Comparison of ENCODE assay signal across 16 cellular contexts in genomic region chr6:109678240-109678639, GRCh38. TPM values are rescaled to one million over a fixed set of nuclear protein-coding genes. Genes with fewer than 3 reads are reported as not detected.
DNase-seq lines count a peak whose midpoint lies in the region; ATAC-seq, FAIRE-seq and TF ChIP-seq lines count a peak whose summit lies in the region.
"Had no signal": no experiment of that assay in that cellular context is flagged by ENCODE, and none has a peak within 500 bp of the region (broad histone marks: within the 10 kb centered on the region; RNA-seq: fewer than 3 reads in every experiment).

No MANE protein-coding gene starts in this region.

- H3K4me2 ChIP-seq in hepatocyte (peak overlapping the region; percentile 74), smooth muscle cell (peak overlapping the region; percentile 83)
- H3K4me2 ChIP-seq: BLaER1 treated with 17β-estradiol and CSF1 and Interleukin-3, amounts not matched to agents 10 nM and 100 nM had no signal

- no peaks in the 10 kb centered on the region for H3F3A ChIP-seq in smooth muscle cell (ENCODE audit: low read depth)

- H3K4me3 ChIP-seq in HUES64 (ENCODE audit: low read length) (peak overlapping the region; percentile 51), hepatocyte (no peak overlapping the region), smooth muscle cell (no peak overlapping the region), pancreas (no peak overlapping the region)
- H3K4me3 ChIP-seq: A549; BLaER1 treated with 17β-estradiol and CSF1 and Interleukin-3, amounts not matched to agents 10 nM and 100 nM; MG63 had no signal

- H3K27me3 ChIP-seq in HUES64 (ENCODE audit: insufficient read depth, low read length): no peaks in the 10 kb centered on the region
- no peaks in the 10 kb centered on the region for H3K27me3 ChIP-seq in hepatocyte
- no peaks in the 10 kb centered on the region for H3K27me3 ChIP-seq in smooth muscle cell (ENCODE audit: low read depth)
- H3K27me3 ChIP-seq in pancreas: no peaks in the 10 kb centered on the region
- H3K27me3 ChIP-seq: BLaER1 treated with 17β-estradiol and CSF1 and Interleukin-3, amounts not matched to agents 10 nM and 100 nM; MG63 had no signal

- H3K9ac ChIP-seq in HUES64 (ENCODE audit: low read depth, low read length): peak overlapping the region; percentile 77; the same call in 1 of the 2 replicates
- no peak overlapping the region for H3K9ac ChIP-seq in smooth muscle cell (ENCODE audit: low read depth)
- H3K9ac ChIP-seq: BLaER1 treated with 17β-estradiol and CSF1 and Interleukin-3, amounts not matched to agents 10 nM and 100 nM had no signal

- H3K9me3 ChIP-seq in HUES64 (ENCODE audit: insufficient read depth, low read depth, low read length): peaks cover 3% of the 10 kb centered on the region; the same call in 1 of the 2 replicates
- no peaks in the 10 kb centered on the region for H3K9me3 ChIP-seq in hepatocyte (ENCODE audit: low read depth)
- H3K9me3 ChIP-seq in smooth muscle cell (replicated peaks; ENCODE audit: low read depth): no peaks in the 10 kb centered on the region
- no peaks in the 10 kb centered on the region for H3K9me3 ChIP-seq in pancreas
- H3K9me3 ChIP-seq: A549, MG63 had no signal

- no peak overlapping the region for H2AFZ ChIP-seq in hepatocyte
- H2AFZ ChIP-seq in smooth muscle cell (ENCODE audit: low read depth): peak overlapping the region; percentile 89

- intact Hi-C loops in pancreas (cut with DNase I): no loop called here

- H4K20me1 ChIP-seq in hepatocyte (ENCODE audit: insufficient read depth, poor library complexity, severe bottlenecking): no peaks in the 10 kb centered on the region
- no peaks in the 10 kb centered on the region for H4K20me1 ChIP-seq in smooth muscle cell (ENCODE audit: low read depth)
- H4K20me1 ChIP-seq: BLaER1 treated with 17β-estradiol and CSF1 and Interleukin-3, amounts not matched to agents 10 nM and 100 nM had no signal

- no peaks in the 10 kb centered on the region for H3K9me2 ChIP-seq in hepatocyte (replicated peaks; ENCODE audit: insufficient read depth)

- ATAC-seq in pancreas: no peak
- ATAC-seq: A549 had no signal

- H3K27ac ChIP-seq in HUES64 (ENCODE audit: low read depth, low read length) (no peak overlapping the region), hepatocyte (no peak overlapping the region), smooth muscle cell (ENCODE audit: low read depth) (peak overlapping the region; percentile 89), pancreas (no peak overlapping the region)
- H3K27ac ChIP-seq: A549; BLaER1 treated with 17β-estradiol and CSF1 and Interleukin-3, amounts not matched to agents 10 nM and 100 nM had no signal

- H3K4me1 ChIP-seq in HUES64 (ENCODE audit: insufficient read depth, low read length) (peaks cover 5% of the 10 kb centered on the region; the same call in 1 of the 2 replicates), hepatocyte (ENCODE audit: insufficient read depth) (peaks cover 11% of the 10 kb centered on the region), smooth muscle cell (ENCODE audit: low read depth) (peaks cover 15% of the 10 kb centered on the region), pancreas (no peaks in the 10 kb centered on the region)
- H3K4me1 ChIP-seq: A549 had no signal

- FAIRE-seq in pancreas (lab: Jason Lieb, UNC): no peak
- FAIRE-seq: A549, D721Med had no signal

- WGBS in HUES64: 83% methylated on average over 3 of the region's 4 CpGs
- 79% methylated on average over 4 of the region's 4 CpGs for WGBS in hepatocyte (ENCODE audit: low lambda C conversion rate, missing lambda C conversion rate)
- WGBS in smooth muscle cell (ENCODE audit: low lambda C conversion rate): 69% methylated on average over 4 of the region's 4 CpGs
- 44 to 59% methylated on average over 4 of the region's 4 CpGs for WGBS in pancreas, 2 donors

- H3K36me3 ChIP-seq in HUES64 (ENCODE audit: insufficient read depth, low read length) (no peaks in the 10 kb centered on the region), hepatocyte (replicated peaks; ENCODE audit: insufficient read depth, low read depth) (no peaks in the 10 kb centered on the region), smooth muscle cell (ENCODE audit: low read depth) (no peaks in the 10 kb centered on the region), pancreas (no peaks in the 10 kb centered on the region)
- H3K36me3 ChIP-seq: BLaER1 treated with 17β-estradiol and CSF1 and Interleukin-3, amounts not matched to agents 10 nM and 100 nM; MG63 had no signal

- H3K79me2 ChIP-seq in hepatocyte (peaks cover 2% of the 10 kb centered on the region), smooth muscle cell (ENCODE audit: low read depth) (no peaks in the 10 kb centered on the region)

- TF ChIP-seq CTCF in hepatocyte (IDR thresholded peaks at IDR 0.05; ENCODE audit: poor library complexity) (no peak), smooth muscle cell (IDR thresholded peaks at IDR 0.05; ENCODE audit: borderline replicate concordance, insufficient read depth, poor library complexity, severe bottlenecking) (no peak), pancreas (IDR thresholded peaks at IDR 0.05) (no peak)

- DNase-seq in NCI-H2171 treated with DMSO at 0.1 percent for 48 hours (lab: John Stamatoyannopoulos, UW) (peak; percentile 49), NCI-H2171 (lab: John Stamatoyannopoulos, UW) (no peak), hepatocyte (ENCODE audit: low spot score) (no peak), smooth muscle cell (lab: John Stamatoyannopoulos, UW; ENCODE audit: unreplicated experiment) (no peak), pancreas (no peak)
- no peak for DNase-seq in activated CD4-positive, alpha-beta T cell treated with anti-CD3 and anti-CD28 coated beads for 4 hours
- DNase-seq: CD8-positive, alpha-beta memory T cell; HFFc6; IMR-90; Karpas-422; MG63; NCI-H1694 treated with DMSO at 0.1 percent for 48 hours had no signal

RNA-seq across cellular contexts. Expression of gene AK9, which starts 12.8 kb away (rescaled TPM):
- polyA plus RNA-seq in HUES64 (2013, experiment 1 of 2): 2.1 TPM
- polyA plus RNA-seq in HUES64 (2013, experiment 2 of 2): 3.4 TPM
- total RNA-seq in hepatocyte (9.5 and 15.2 TPM in 2 replicates), smooth muscle cell (3.8 and 7.2 TPM in 2 replicates), pancreas (1 to 10 TPM; 2.0 to 6.0 (median 3.8) TPM)
- polyA plus RNA-seq in hepatocyte (8.2 and 10.1 TPM in 2 replicates), smooth muscle cell (1.9 and 2.0 TPM in 2 replicates), pancreas (1 to 10 TPM; 2.4 to 4.1 TPM)

RNA-seq across cellular contexts. Expression of gene FIG4, which starts 12.9 kb away (rescaled TPM):
- 16.6 TPM for polyA plus RNA-seq in HUES64 (2013, experiment 1 of 2)
- 22.8 TPM for polyA plus RNA-seq in HUES64 (2013, experiment 2 of 2)
- total RNA-seq in hepatocyte (10.9 and 16.5 TPM in 2 replicates), smooth muscle cell (12.4 and 32.8 TPM in 2 replicates), pancreas (10 to 100 TPM in 1 of 6 donors, 1 to 10 TPM in 5; 4.8 to 10.8 (median 6.1) TPM)
- polyA plus RNA-seq in hepatocyte (8.0 and 11.8 TPM in 2 replicates), smooth muscle cell (11.2 and 12.1 TPM in 2 replicates), pancreas (1 to 10 TPM; 4.0 to 7.7 TPM)
